ENCODE assay signal across 24 cellular contexts in genomic region chr1:18328803-18329202, GRCh38.
"Had no signal": no experiment of that assay in that cellular context is flagged by ENCODE, and none has a peak within 500 bp of the region (broad histone marks: within the 10 kb centered on the region; RNA-seq: fewer than 3 reads in every experiment).

No MANE protein-coding gene starts in this region.

- H3K4me3 ChIP-seq: ascending aorta, cardiac muscle cell, MG63, Peyer's patch, SJSA1 had no signal

- H3K36me3 ChIP-seq: ascending aorta, cardiac muscle cell, MG63, Peyer's patch, SJSA1 had no signal

- H3K27ac ChIP-seq: ascending aorta, cardiac muscle cell, Peyer's patch, SJSA1 had no signal

- H3K9me3 ChIP-seq: ascending aorta, MG63, Peyer's patch, SJSA1 had no signal

- ATAC-seq: activated CD8-positive, alpha-beta T cell treated with anti-CD3 and anti-CD28 coated beads for 36 hours had no signal

- DNase-seq: activated CD4-positive, alpha-beta T cell treated with anti-CD3 and anti-CD28 coated beads, Interleukin-2, amount 10 ng/mL, durations not matched to agents 24 days and 14 days; activated CD4-positive, alpha-beta T cell treated with anti-CD3 and anti-CD28 coated beads, Interleukin-2, amount 50 U/mL, for 4 hours; activated CD8-positive, alpha-beta T cell treated with anti-CD3 and anti-CD28 coated beads for 36 hours; activated gamma-delta T cell; activated naive CD4-positive, alpha-beta T cell treated with Interleukin-2 at 50 U/mL for 16 hours; activated naive CD8-positive, alpha-beta T cell treated with anti-CD3 and anti-CD28 coated beads, Interleukin-2, amount 10 ng/mL, durations not matched to agents 7 days and 5 days; activated T-cell treated with anti-CD3 and anti-CD28 coated beads, Interleukin-2, amount 50 U/mL, for 1 hour; amygdala; Kasumi-1; KG1; MG63; NCI-H1048; NCI-H1105 treated with DMSO at 0.1 percent for 48 hours; NCI-H1436; NCI-H1694 treated with DMSO at 0.1 percent for 48 hours; NCI-H2029; NCI-H226; NCI-H524 treated with DMSO at 0.1 percent for 48 hours; Peyer's patch; RPMI8226; SHP77 treated with DMSO at 0.1 percent for 48 hours had no signal
